15 cellular contexts compared by ENCODE assay signal in genomic region chr7:47293884-47294568, GRCh38.
A peak's percentile ranks its signal among the peaks of the same experiment; 100 is the strongest.
DNase-seq lines count a peak whose midpoint lies in the region; ATAC-seq, FAIRE-seq and TF ChIP-seq lines count a peak whose summit lies in the region.
"Had no signal": no experiment of that assay in that cellular context is flagged by ENCODE, and none has a peak within 500 bp of the region (broad histone marks: within the 10 kb centered on the region; RNA-seq: fewer than 3 reads in every experiment).

No MANE protein-coding gene starts in this region.

- peak overlapping the region; percentile 2; the same call in 1 of the 2 replicates for H3K27ac ChIP-seq in BLaER1
- H3K27ac ChIP-seq in angular gyrus (ENCODE audit: low read depth, low read length): peak overlapping the region; percentile 26
- peak overlapping the region; percentile 65 to 77 for H3K27ac ChIP-seq in right atrium auricular region
- H3K27ac ChIP-seq in PC-9: no peak overlapping the region
- H3K27ac ChIP-seq: KMS-11 had no signal

- peaks cover 32% of the 10 kb centered on the region for H3K36me3 ChIP-seq in BLaER1
- peaks cover 65% of the 10 kb centered on the region for H3K36me3 ChIP-seq in right atrium auricular region
- H3K36me3 ChIP-seq in PC-9 (ENCODE audit: low read depth): peaks cover 94% of the 10 kb centered on the region

- H3K9me3 ChIP-seq in BLaER1 (no peaks in the 10 kb centered on the region), right atrium auricular region (no peaks in the 10 kb centered on the region), PC-9 (ENCODE audit: insufficient read depth, low read depth) (no peaks in the 10 kb centered on the region)

- H3K4me2 ChIP-seq in BLaER1 (peak overlapping the region; percentile 36), PC-9 (no peak overlapping the region)
- H3K4me2 ChIP-seq: KMS-11 had no signal

- TF ChIP-seq CTCF in right atrium auricular region (IDR thresholded peaks at IDR 0.05) (no peak), GM13977 (IDR thresholded peaks at IDR 0.05; ENCODE audit: extremely low read depth, insufficient read depth, missing control alignments) (no peak), PC-9 (conservative IDR thresholded peaks at IDR 0.05) (no peak)

- no peaks in the 10 kb centered on the region for H3K79me2 ChIP-seq in PC-9 (ENCODE audit: low read depth)

- FAIRE-seq in urothelium cell line (lab: Jason Lieb, UNC): no peak

- H4K20me1 ChIP-seq in BLaER1: no peaks in the 10 kb centered on the region
- H4K20me1 ChIP-seq in PC-9 (ENCODE audit: insufficient read depth): peaks cover 32% of the 10 kb centered on the region; the same call in 1 of the 2 replicates

- in situ Hi-C loops in GM13977 (cut with MboI; ENCODE audit: low pct_unique_long_range_greater_than_20kb, low sequenced_read_pairs, unreplicated experiment): no loop called here

- H3K9ac ChIP-seq in BLaER1: no peak overlapping the region
- H3K9ac ChIP-seq: KMS-11 had no signal

- BruUV-seq in PC-9 (replicated peaks; lab: Mats Ljungman, UMichigan): no TSS peak

- peak; percentile 58 for DNase-seq in right atrium auricular region (ENCODE audit: low spot score)
- DNase-seq in renal cortical epithelial cell (ENCODE audit: low read depth): peak; percentile 75
- DNase-seq in GM13977 (ENCODE audit: low spot score): no peak
- no peak for DNase-seq in urothelium cell line (ENCODE audit: low spot score)
- no peak for DNase-seq in PC-9
- DNase-seq: activated T-cell treated with anti-CD3 and anti-CD28 coated beads, Interleukin-2, amount 50 U/mL, for 72 hours; NCI-H510A; SHP77; stimulated activated CD4-positive, alpha-beta T cell treated with anti-CD3 and anti-CD28 coated beads, Interleukin-15, amount 100 ng/mL, for 24 hours had no signal

- peaks cover 54% of the 10 kb centered on the region for H3F3A ChIP-seq in PC-9 (ENCODE audit: insufficient read depth, low read depth)

- H3K27me3 ChIP-seq in BLaER1 (no peaks in the 10 kb centered on the region), right atrium auricular region (no peaks in the 10 kb centered on the region), PC-9 (ENCODE audit: insufficient read depth, low read depth) (no peaks in the 10 kb centered on the region)

- CTCF ChIA-PET in PC-9 (lab: Charles Lee): no interaction called here

- no peak overlapping the region for H2AFZ ChIP-seq in PC-9

- no peak overlapping the region for H3K4me3 ChIP-seq in BLaER1
- H3K4me3 ChIP-seq in right atrium auricular region: no peak overlapping the region
- no peak overlapping the region for H3K4me3 ChIP-seq in PC-9

- H3K4me1 ChIP-seq in BLaER1: peaks cover 46% of the 10 kb centered on the region
- H3K4me1 ChIP-seq in right atrium auricular region: peaks cover 0 to 58% of the 10 kb centered on the region in 2 donors
- peaks cover 32% of the 10 kb centered on the region for H3K4me1 ChIP-seq in PC-9 (replicated peaks; ENCODE audit: insufficient read depth)

- intact Hi-C loops in PC-9 (cut with micrococcal nuclease; ENCODE audit: unreplicated experiment): no loop called here

- H3K9me2 ChIP-seq in PC-9 (ENCODE audit: insufficient read depth): no peaks in the 10 kb centered on the region

- POLR2A ChIA-PET in PC-9 (lab: Charles Lee; ENCODE audit: unreplicated experiment): interaction anchor here (0.6 kb wide), 1 partner anchor 659 kb away, joined by 3 read pairs; no protein-coding TSS in a partner anchor

- ATAC-seq in GM19397 (IDR thresholded peaks at IDR 0.05; ENCODE audit: unreplicated experiment): no peak
- ATAC-seq: activated T-cell treated with anti-CD3 and anti-CD28 coated beads, Interleukin-2, amount 50 U/mL, for 72 hours; HCT116; WTC11 had no signal

Comparison
In these comparisons a context has a peak if more than half of its experiments do, and no peak if none do; other contexts are left out.
1. DNase-seq: peak in right atrium auricular region (single experiment) and renal cortical epithelial cell (single experiment); none in GM13977 (single experiment), urothelium cell line (single experiment) and PC-9 (0 of 2).